ENCODE assay signal across 22 cellular contexts in genomic region chr13:74767031-74767430, GRCh38.
DNase-seq lines count a peak whose midpoint lies in the region; ATAC-seq and TF ChIP-seq lines count a peak whose summit lies in the region.
"Had no signal": no experiment of that assay in that cellular context is flagged by ENCODE, and none has a peak within 500 bp of the region (broad histone marks: within the 10 kb centered on the region; RNA-seq: fewer than 3 reads in every experiment).

No MANE protein-coding gene starts in this region.

- H3K4me3 ChIP-seq in AG09309 (ENCODE audit: control insufficient read depth, low read depth, low read length) (no peak overlapping the region), suprapubic skin (no peak overlapping the region)
- H3K4me3 ChIP-seq: neural progenitor cell had no signal

- H3K9me3 ChIP-seq in suprapubic skin, result no peaks in the 10 kb centered on the region

- H3K27ac Mint-ChIP-seq in stimulated activated effector memory CD8-positive, alpha-beta T cell treated with anti-CD3 and anti-CD28 coated beads, Interleukin-12 subunit alpha, Interleukin-12 subunit beta, amount 100 ng/mL, for 72 hours, result no peak overlapping the region
- H3K27ac Mint-ChIP-seq: activated CD8-positive, alpha-beta memory T cell treated with anti-CD3 and anti-CD28 coated beads, Interleukin-2, amount 10 ng/mL, durations not matched to agents 7 days and 5 days; CD4-positive, alpha-beta T cell; dendritic cell treated with granulocyte-macrophage colony-stimulating factor and Interleukin-4, amounts not matched to agents 40 ng/mL and 50 ng/mL, for 4 days; H9; mesothelial cell of epicardium; neural progenitor cell had no signal

- H3K4me1 ChIP-seq in suprapubic skin, result no peaks in the 10 kb centered on the region

- no peaks in the 10 kb centered on the region for H3K36me3 Mint-ChIP-seq in stimulated activated effector memory CD8-positive, alpha-beta T cell treated with anti-CD3 and anti-CD28 coated beads, Interleukin-12 subunit alpha, Interleukin-12 subunit beta, amount 100 ng/mL, for 72 hours
- H3K36me3 Mint-ChIP-seq: activated CD8-positive, alpha-beta memory T cell treated with anti-CD3 and anti-CD28 coated beads, Interleukin-2, amount 10 ng/mL, durations not matched to agents 7 days and 5 days; mesothelial cell of epicardium; neural progenitor cell had no signal

- TF ChIP-seq POLR2A in suprapubic skin (IDR thresholded peaks at IDR 0.05), result no peak

- TF ChIP-seq EP300 in suprapubic skin (IDR thresholded peaks at IDR 0.05), result no peak

- ATAC-seq in stimulated activated effector memory CD8-positive, alpha-beta T cell treated with anti-CD3 and anti-CD28 coated beads, Interleukin-12 subunit alpha, Interleukin-12 subunit beta, amount 100 ng/mL, for 72 hours, result no peak
- ATAC-seq: activated CD8-positive, alpha-beta memory T cell treated with anti-CD3 and anti-CD28 coated beads, Interleukin-2, amount 10 ng/mL, durations not matched to agents 7 days and 5 days had no signal

- H3K9me3 Mint-ChIP-seq in stimulated activated effector memory CD8-positive, alpha-beta T cell treated with anti-CD3 and anti-CD28 coated beads, Interleukin-12 subunit alpha, Interleukin-12 subunit beta, amount 100 ng/mL, for 72 hours, result no peaks in the 10 kb centered on the region
- H3K9me3 Mint-ChIP-seq: CD4-positive, alpha-beta T cell; H9 had no signal

- no peaks in the 10 kb centered on the region for H3K36me3 ChIP-seq in suprapubic skin
- H3K36me3 ChIP-seq: neural progenitor cell had no signal

- peak; percentile 40 for DNase-seq in AG09309 (ENCODE audit: low read depth)
- peak; percentile 65 for DNase-seq in M059J (ENCODE audit: low read depth)
- peak; percentile 17 for DNase-seq in amniotic stem cell (lab: John Stamatoyannopoulos, UW)
- DNase-seq in fibroblast of the conjunctiva (ENCODE audit: low read depth), result peak; percentile 50
- no peak for DNase-seq in stimulated activated effector memory CD8-positive, alpha-beta T cell treated with anti-CD3 and anti-CD28 coated beads, Interleukin-12 subunit alpha, Interleukin-12 subunit beta, amount 100 ng/mL, for 72 hours (ENCODE audit: low spot score in 2 of 2)
- DNase-seq in hypothalamus (lab: John Stamatoyannopoulos, UW), result no peak
- DNase-seq in suprapubic skin (ENCODE audit: low spot score in 2 of 2), result no peak
- DNase-seq in RKO (ENCODE audit: low spot score), result no peak
- DNase-seq: activated CD8-positive, alpha-beta memory T cell treated with anti-CD3 and anti-CD28 coated beads, Interleukin-2, amount 10 ng/mL, durations not matched to agents 7 days and 5 days; activated effector memory CD4-positive, alpha-beta T cell treated with anti-CD3 and anti-CD28 coated beads, Interleukin-2, amount 50 U/mL, for 16 hours; CD4-positive, alpha-beta T cell; DMS53; H9; NCI-H187 treated with DMSO at 0.1 percent for 48 hours; NCI-H69; retina; stimulated activated naive CD4-positive, alpha-beta T cell; T-helper 9 cell had no signal

- no peaks in the 10 kb centered on the region for H3K27me3 ChIP-seq in suprapubic skin
- H3K27me3 ChIP-seq: neural progenitor cell had no signal

- no peak overlapping the region for H3K4me3 Mint-ChIP-seq in stimulated activated effector memory CD8-positive, alpha-beta T cell treated with anti-CD3 and anti-CD28 coated beads, Interleukin-12 subunit alpha, Interleukin-12 subunit beta, amount 100 ng/mL, for 72 hours
- H3K4me3 Mint-ChIP-seq: activated CD8-positive, alpha-beta memory T cell treated with anti-CD3 and anti-CD28 coated beads, Interleukin-2, amount 10 ng/mL, durations not matched to agents 7 days and 5 days; CD4-positive, alpha-beta T cell; dendritic cell treated with granulocyte-macrophage colony-stimulating factor and Interleukin-4, amounts not matched to agents 40 ng/mL and 50 ng/mL, for 4 days; H9; mesothelial cell of epicardium; neural progenitor cell had no signal

- no peak for TF ChIP-seq CTCF in AG09309 (IDR thresholded peaks at IDR 0.05; ENCODE audit: control insufficient read depth, insufficient read depth, low read depth, low read length, missing control alignments)
- TF ChIP-seq CTCF in suprapubic skin (IDR thresholded peaks at IDR 0.05), result no peak

- no peak overlapping the region for H3K27ac ChIP-seq in suprapubic skin
- H3K27ac ChIP-seq: KMS-11, neural progenitor cell had no signal

- H3K4me1 Mint-ChIP-seq in stimulated activated effector memory CD8-positive, alpha-beta T cell treated with anti-CD3 and anti-CD28 coated beads, Interleukin-12 subunit alpha, Interleukin-12 subunit beta, amount 100 ng/mL, for 72 hours, result no peaks in the 10 kb centered on the region
- H3K4me1 Mint-ChIP-seq: activated CD8-positive, alpha-beta memory T cell treated with anti-CD3 and anti-CD28 coated beads, Interleukin-2, amount 10 ng/mL, durations not matched to agents 7 days and 5 days had no signal

Comparison
In these comparisons a context has a peak if more than half of its experiments do, and no peak if none do; other contexts are left out.
1. DNase-seq: peak in AG09309 (single experiment), M059J (single experiment), amniotic stem cell (single experiment) and fibroblast of the conjunctiva (single experiment); none in stimulated activated effector memory CD8-positive, alpha-beta T cell treated with anti-CD3 and anti-CD28 coated beads, Interleukin-12 subunit alpha, Interleukin-12 subunit beta, amount 100 ng/mL, for 72 hours (0 of 2), hypothalamus (0 of 51), suprapubic skin (0 of 2) and RKO (single experiment).